Comparison of ENCODE assay signal across 13 cellular contexts in the genomic region with DNA sequence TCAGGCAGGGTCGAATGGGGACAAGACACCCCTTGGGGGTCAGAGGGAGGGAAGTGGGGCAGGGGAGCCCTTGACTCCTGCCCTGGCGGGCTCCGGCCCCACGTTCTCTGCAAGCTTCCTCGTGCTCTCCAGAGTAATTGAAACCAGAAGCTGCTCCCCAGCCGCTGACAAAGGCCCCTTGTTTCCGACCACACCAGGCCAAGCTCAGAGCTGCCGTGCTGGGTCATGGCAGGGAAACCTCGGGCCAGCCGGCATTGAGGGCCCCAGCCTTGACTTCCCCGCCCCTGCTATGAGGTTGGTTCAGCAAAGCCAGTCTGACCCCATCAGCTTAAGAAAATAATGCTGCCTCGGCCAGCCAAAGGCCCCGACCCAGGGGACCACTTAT. TPM values are rescaled to one million over a fixed set of nuclear protein-coding genes. Genes with fewer than 3 reads are reported as not detected.
DNase-seq lines count a peak whose midpoint lies in the region; TF ChIP-seq lines count a peak whose summit lies in the region.
"Had no signal": no experiment of that assay in that cellular context is flagged by ENCODE, and none has a peak within 500 bp of the region (broad histone marks: within the 10 kb centered on the region; RNA-seq: fewer than 3 reads in every experiment).

No MANE protein-coding gene starts in this region.

- H3K9me2 ChIP-seq in hepatocyte (replicated peaks; ENCODE audit: insufficient read depth) = no peaks in the 10 kb centered on the region

- H3K27ac ChIP-seq in mammary epithelial cell (ENCODE audit: insufficient read depth, low read depth, low read length) = no peak overlapping the region
- peak overlapping the region; percentile 53 for H3K27ac ChIP-seq in hepatocyte

- peak overlapping the region; percentile 3 for H3K4me2 ChIP-seq in mammary epithelial cell (ENCODE audit: insufficient read depth, low read depth, low read length)
- no peak overlapping the region for H3K4me2 ChIP-seq in hepatocyte

- H4K20me1 ChIP-seq in mammary epithelial cell (ENCODE audit: insufficient read depth, low read length) (no peaks in the 10 kb centered on the region), hepatocyte (ENCODE audit: insufficient read depth, poor library complexity, severe bottlenecking) (no peaks in the 10 kb centered on the region)

- H2AFZ ChIP-seq in mammary epithelial cell (ENCODE audit: low read depth, low read length) (no peak overlapping the region), hepatocyte (no peak overlapping the region)

- H3K79me2 ChIP-seq in mammary epithelial cell (ENCODE audit: insufficient read depth, low read length) (peaks cover 9% of the 10 kb centered on the region), hepatocyte (no peaks in the 10 kb centered on the region)

- dilution Hi-C loops in mammary epithelial cell (cut with HindIII; ENCODE audit: low sequenced_read_pairs) = loop anchor here (10.0 kb wide), 1 partner anchor 55 kb away; no protein-coding TSS in a partner anchor

- in situ Hi-C loops in mammary epithelial cell (cut with MboI; ENCODE audit: low sequenced_read_pairs in 2 of 2) = no loop called here

- TF ChIP-seq CTCF in AG10803 (conservative IDR thresholded peaks at IDR 0.05; ENCODE audit: low read length) (no peak), mammary epithelial cell (conservative IDR thresholded peaks at IDR 0.05 in 1 of 2, IDR thresholded peaks at IDR 0.05 in 1 of 2; ENCODE audit: extremely low read depth in 1 of 2, insufficient read depth in 1 of 2, low read depth in 1 of 2, low read length in 2 of 2) (no peak), hepatocyte (IDR thresholded peaks at IDR 0.05; ENCODE audit: poor library complexity) (no peak)

- H3K36me3 ChIP-seq in mammary epithelial cell (ENCODE audit: insufficient read depth, low read length) (no peaks in the 10 kb centered on the region), hepatocyte (replicated peaks; ENCODE audit: insufficient read depth, low read depth) (no peaks in the 10 kb centered on the region), MG63 (no peaks in the 10 kb centered on the region)

- no TSS peak for BruUV-seq in mammary epithelial cell (replicated peaks; lab: Mats Ljungman, UMichigan)

- H3K27me3 ChIP-seq in mammary epithelial cell (ENCODE audit: insufficient read depth, low read length) (no peaks in the 10 kb centered on the region), hepatocyte (no peaks in the 10 kb centered on the region), MG63 (no peaks in the 10 kb centered on the region)

- intact Hi-C loops in mammary epithelial cell (cut with micrococcal nuclease) = no loop called here

- H3K4me3 ChIP-seq in AG10803 (ENCODE audit: low read length) (no peak overlapping the region), mammary epithelial cell (replicated peaks in 1 of 3; ENCODE audit: insufficient read depth in 1 of 3, low read depth in 2 of 3, low read length in 3 of 3) (no peak overlapping the region), hepatocyte (no peak overlapping the region), MG63 (no peak overlapping the region)

- WGBS in mammary epithelial cell (ENCODE audit: low coverage, missing lambda C conversion rate) = 60% methylated on average over 11 of the region's 13 CpGs
- WGBS in hepatocyte (ENCODE audit: low lambda C conversion rate, missing lambda C conversion rate) = 81% methylated on average over 13 of the region's 13 CpGs

- DNase-seq in AG10803 (ENCODE audit: low read depth) (peak; percentile 56), mammary epithelial cell (no peak), hepatocyte (ENCODE audit: low spot score) (no peak), pons (ENCODE audit: low spot score) (peak; percentile 65), germinal center (ENCODE audit: low spot score) (no peak), NCI-H1105 treated with DMSO at 0.1 percent for 48 hours (lab: John Stamatoyannopoulos, UW) (no peak), MG63 (no peak)
- DNase-seq in activated naive CD4-positive, alpha-beta T cell (lab: John Stamatoyannopoulos, UW) = no peak
- DNase-seq: activated naive CD4-positive, alpha-beta T cell treated with anti-CD3 and anti-CD28 coated beads, Interleukin-2, amount 10 ng/mL, durations not matched to agents 7 days and 5 days; effector CD8-positive, alpha-beta T cell; GOT3; NCI-H345; SHP77 treated with DMSO at 0.1 percent for 48 hours had no signal

- H3K4me1 ChIP-seq in mammary epithelial cell (ENCODE audit: insufficient read depth, low read length) = peaks cover 14% of the 10 kb centered on the region
- H3K4me1 ChIP-seq in hepatocyte (ENCODE audit: insufficient read depth) = peaks cover 10% of the 10 kb centered on the region

- no peaks in the 10 kb centered on the region for H3K9me3 ChIP-seq in mammary epithelial cell (replicated peaks; ENCODE audit: insufficient read depth, low read length)
- H3K9me3 ChIP-seq in hepatocyte (ENCODE audit: low read depth) = no peaks in the 10 kb centered on the region
- H3K9me3 ChIP-seq in MG63 = no peaks in the 10 kb centered on the region

- H3K9ac ChIP-seq in mammary epithelial cell (ENCODE audit: insufficient read depth, low read length) = no peak overlapping the region

- CTCF ChIA-PET in mammary epithelial cell (lab: Charles Lee; ENCODE audit: low non-redundant PET) = no interaction called here

RNA-seq across cellular contexts. Expression of a gene that starts 43.3 kb away (rescaled TPM):
- 10 to 100 TPM; 14.3 to 17.2 TPM for total RNA-seq in mammary epithelial cell
- polyA plus RNA-seq in mammary epithelial cell = 17.8 TPM
- 20.6 TPM for polyA minus RNA-seq in mammary epithelial cell
- total RNA-seq in hepatocyte = 16.2 and 16.7 TPM in 2 replicates
- polyA plus RNA-seq in hepatocyte = 18.4 and 25.3 TPM in 2 replicates
- total RNA-seq in MG63 (2014; rRNA removed; shearing (Covaris generic); ENCODE audit: low replicate concordance) = 16.0 and 22.8 TPM in 2 replicates

Comparison
In these comparisons a context has a peak if more than half of its experiments do, and no peak if none do; other contexts are left out.
1. DNase-seq: peak in AG10803 (single experiment) and pons (single experiment); none in mammary epithelial cell (single experiment), hepatocyte (single experiment), germinal center (single experiment), NCI-H1105 treated with DMSO at 0.1 percent for 48 hours (single experiment), MG63 (single experiment) and activated naive CD4-positive, alpha-beta T cell (0 of 4).